ENCODE assay signal across 12 cellular contexts in the genomic region with DNA sequence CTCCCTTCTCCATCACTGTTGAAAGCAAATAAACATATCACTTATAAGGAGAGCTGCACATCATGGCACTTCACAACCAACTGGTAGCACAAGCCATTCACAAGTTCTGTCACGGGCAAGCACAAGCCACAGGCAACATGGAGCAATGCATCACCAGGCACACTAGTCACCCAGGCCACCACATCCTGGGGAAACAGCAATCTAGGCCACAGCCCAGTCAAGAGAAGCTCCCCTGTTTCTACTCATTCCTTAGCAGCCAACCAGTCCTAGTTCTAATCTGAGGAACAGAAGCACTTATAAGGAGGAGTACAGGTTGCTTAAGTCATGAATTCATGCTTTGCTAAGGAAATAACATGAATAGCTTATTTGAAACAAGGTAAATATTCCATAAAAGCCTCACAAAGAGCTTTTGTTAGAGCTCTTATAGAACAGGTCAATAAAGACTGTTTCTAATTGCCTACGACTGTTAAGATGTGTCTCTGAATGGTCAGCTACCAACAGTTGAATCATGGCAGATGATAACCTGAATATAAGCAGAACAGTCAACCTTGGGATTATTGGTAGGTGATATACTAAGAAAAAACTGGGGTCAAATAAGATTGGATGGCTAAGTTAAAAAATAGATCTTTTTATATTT.
DNase-seq lines count a peak whose midpoint lies in the region; ATAC-seq and TF ChIP-seq lines count a peak whose summit lies in the region.
"Had no signal": no experiment of that assay in that cellular context is flagged by ENCODE, and none has a peak within 500 bp of the region (broad histone marks: within the 10 kb centered on the region; RNA-seq: fewer than 3 reads in every experiment).

No MANE protein-coding gene starts in this region.

- DNase-seq in activated T-cell treated with anti-CD3 and anti-CD28 coated beads, Interleukin-2, amount 50 U/mL, for 24 hours = peak; percentile 44
- DNase-seq in stimulated activated CD4-positive, alpha-beta T cell treated with anti-CD3 and anti-CD28 coated beads, Interleukin-4, amount 100 ng/mL, for 4 hours = peak; percentile 13 to 30
- DNase-seq in A673 (ENCODE audit: low spot score) (no peak), lower lobe of right lung (no peak), RWPE1 (ENCODE audit: low spot score) (no peak)
- DNase-seq: NCI-H526, sigmoid colon, tibial artery had no signal

- no TSS peak for BruUV-seq in A673 (replicated peaks; lab: Mats Ljungman, UMichigan)

- H3K36me3 ChIP-seq in A673 (ENCODE audit: insufficient read depth, low read length, poor library complexity, severe bottlenecking) (no peaks in the 10 kb centered on the region), lower lobe of right lung (peaks cover 17% of the 10 kb centered on the region)
- H3K36me3 ChIP-seq: sigmoid colon had no signal

- ATAC-seq in GM21423 (IDR thresholded peaks at IDR 0.05; ENCODE audit: unreplicated experiment) = peak; percentile 67
- peak; percentile 66 for ATAC-seq in HG03432 (IDR thresholded peaks at IDR 0.05; ENCODE audit: unreplicated experiment)
- no peak for ATAC-seq in GM19397 (IDR thresholded peaks at IDR 0.05; ENCODE audit: unreplicated experiment)
- no peak for ATAC-seq in lower lobe of right lung

- H3K9me3 Mint-ChIP-seq in activated T-cell treated with anti-CD3 and anti-CD28 coated beads, Interleukin-2, amount 50 U/mL, for 24 hours = no peaks in the 10 kb centered on the region
- H3K9me3 Mint-ChIP-seq: brain had no signal

- H3K4me1 ChIP-seq in A673 (ENCODE audit: insufficient read depth, low read length, poor library complexity, severe bottlenecking) (peaks cover 16% of the 10 kb centered on the region), lower lobe of right lung (no peaks in the 10 kb centered on the region)

- H3K27ac ChIP-seq in A673 (ENCODE audit: low read depth, low read length, poor library complexity, severe bottlenecking) = no peak overlapping the region
- no peak overlapping the region for H3K27ac ChIP-seq in lower lobe of right lung
- no peak overlapping the region for H3K27ac ChIP-seq in RWPE1
- H3K27ac ChIP-seq: sigmoid colon, tibial artery had no signal

- peaks cover 76% of the 10 kb centered on the region for H3K4me1 Mint-ChIP-seq in activated T-cell treated with anti-CD3 and anti-CD28 coated beads, Interleukin-2, amount 50 U/mL, for 24 hours (ENCODE audit: low read depth)
- H3K4me1 Mint-ChIP-seq: brain had no signal

- no peaks in the 10 kb centered on the region for H3K27me3 ChIP-seq in A673 (replicated peaks; ENCODE audit: insufficient read depth, low read depth, low read length, poor library complexity)
- no peaks in the 10 kb centered on the region for H3K27me3 ChIP-seq in lower lobe of right lung (ENCODE audit: low read depth)
- H3K27me3 ChIP-seq: sigmoid colon, tibial artery had no signal

- no peaks in the 10 kb centered on the region for H3K27me3 Mint-ChIP-seq in activated T-cell treated with anti-CD3 and anti-CD28 coated beads, Interleukin-2, amount 50 U/mL, for 24 hours
- H3K27me3 Mint-ChIP-seq: brain had no signal

- peaks cover 54% of the 10 kb centered on the region for H3K36me3 Mint-ChIP-seq in activated T-cell treated with anti-CD3 and anti-CD28 coated beads, Interleukin-2, amount 50 U/mL, for 24 hours (ENCODE audit: low read depth)

- H3K4me3 ChIP-seq in A673 (ENCODE audit: low read depth, low read length, poor library complexity, severe bottlenecking) (no peak overlapping the region), lower lobe of right lung (no peak overlapping the region)
- H3K4me3 ChIP-seq: sigmoid colon, tibial artery had no signal

- CTCF ChIA-PET in A673 (lab: Charles Lee) = no interaction called here
- CTCF ChIA-PET in RWPE1 (lab: Yijun Ruan, JAX) = no interaction called here

- intact Hi-C loops in A673 (cut with micrococcal nuclease; ENCODE audit: unreplicated experiment) (no loop called here), lower lobe of right lung (cut with DNase I) (no loop called here)

- H3K27ac Mint-ChIP-seq in activated T-cell treated with anti-CD3 and anti-CD28 coated beads, Interleukin-2, amount 50 U/mL, for 24 hours = peak overlapping the region; percentile 61
- H3K27ac Mint-ChIP-seq: brain had no signal

- POLR2A ChIA-PET in A673 (lab: Charles Lee; ENCODE audit: low non-redundant PET) = no interaction called here
- POLR2A ChIA-PET in RWPE1 (lab: Yijun Ruan, JAX; ENCODE audit: low non-redundant PET) = no interaction called here

- peak overlapping the region; percentile 2 for H3K4me3 Mint-ChIP-seq in activated T-cell treated with anti-CD3 and anti-CD28 coated beads, Interleukin-2, amount 50 U/mL, for 24 hours
- H3K4me3 Mint-ChIP-seq: brain had no signal

- TF ChIP-seq CTCF in A673 (conservative IDR thresholded peaks at IDR 0.05; ENCODE audit: low read depth, low read length) = no peak
- TF ChIP-seq CTCF in lower lobe of right lung (IDR thresholded peaks at IDR 0.05) = no peak
- no peak for TF ChIP-seq CTCF in RWPE1 (conservative IDR thresholded peaks at IDR 0.05; ENCODE audit: low read depth)

- H3K9me3 ChIP-seq in A673 (ENCODE audit: low read depth, low read length, poor library complexity, severe bottlenecking) (no peaks in the 10 kb centered on the region), lower lobe of right lung (no peaks in the 10 kb centered on the region)
- H3K9me3 ChIP-seq: sigmoid colon, tibial artery had no signal

Comparison
In these comparisons a context has a peak if more than half of its experiments do, and no peak if none do; other contexts are left out.
1. ATAC-seq: peak in GM21423 (single experiment) and HG03432 (single experiment); none in GM19397 (single experiment) and lower lobe of right lung (0 of 2).
2. DNase-seq: peak in activated T-cell treated with anti-CD3 and anti-CD28 coated beads, Interleukin-2, amount 50 U/mL, for 24 hours (single experiment) and stimulated activated CD4-positive, alpha-beta T cell treated with anti-CD3 and anti-CD28 coated beads, Interleukin-4, amount 100 ng/mL, for 4 hours (2 of 2); none in A673 (single experiment), lower lobe of right lung (single experiment) and RWPE1 (single experiment).